In the genomic region with DNA sequence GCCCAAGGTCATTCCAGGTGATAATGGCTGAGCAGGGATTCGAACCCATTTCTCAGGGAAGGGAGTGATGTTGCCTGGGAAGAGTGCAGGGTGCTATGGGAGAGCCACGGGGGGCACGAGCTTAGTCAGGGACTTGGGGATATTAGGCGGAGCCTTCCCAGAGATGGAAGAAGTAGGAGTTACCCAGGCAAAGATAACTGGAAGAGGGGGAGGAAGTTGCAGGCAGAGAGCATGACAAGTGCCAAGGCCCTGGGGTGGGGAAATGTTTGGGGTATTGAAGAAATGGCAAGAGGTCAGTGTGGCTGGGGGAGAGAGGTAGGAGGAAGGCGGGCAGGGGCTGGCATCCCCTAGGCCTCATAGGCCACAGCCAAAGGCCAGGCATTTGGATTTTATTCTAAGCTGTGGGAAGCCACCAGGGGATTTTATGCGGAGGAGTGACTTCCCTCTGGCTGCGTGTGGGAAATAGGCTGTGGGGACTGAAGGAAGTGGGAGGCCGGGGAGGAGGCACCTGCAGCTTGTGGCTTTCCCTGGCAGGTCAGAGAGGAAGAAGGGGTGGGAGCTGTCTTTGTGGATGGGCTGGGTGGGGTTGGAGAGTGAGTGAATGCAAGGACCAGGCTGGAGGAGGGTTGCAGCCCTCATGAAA, we compare ENCODE assay signal across 1 cellular context.
TF ChIP-seq lines count a peak whose summit lies in the region.

No MANE protein-coding gene starts in this region.

TF ChIP-seq in WTC11, 78 proteins besides CTCF, POLR2A, EP300 and RAD21 (continued from another document):
- no peak for TF ChIP-seq ZNF281 (CRISPR knock-in tag; IDR thresholded peaks at IDR 0.05)
